Comparison of ENCODE assay signal across 35 cellular contexts in the genomic region with DNA sequence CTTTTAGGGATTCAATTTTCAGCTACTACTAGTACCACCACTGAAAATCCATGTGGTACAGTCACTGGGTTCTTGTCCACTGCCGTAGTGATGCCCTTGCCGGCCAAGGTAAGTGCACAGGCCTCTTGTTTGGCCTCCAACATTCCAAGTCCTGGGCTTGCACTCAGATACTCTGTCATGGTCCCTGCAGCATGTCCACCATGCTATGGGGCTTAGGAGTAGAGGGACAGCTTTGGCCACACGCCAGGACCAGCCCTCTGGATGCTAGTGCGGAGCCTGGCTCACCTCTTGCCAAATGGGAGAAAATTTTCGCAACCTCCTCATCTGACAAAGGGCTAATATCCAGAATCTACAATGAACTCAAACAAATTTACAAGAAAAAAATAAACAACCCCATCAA.
"Had no signal": no experiment of that assay in that cellular context is flagged by ENCODE, and none has a peak within 500 bp of the region (broad histone marks: within the 10 kb centered on the region; RNA-seq: fewer than 3 reads in every experiment).

No MANE protein-coding gene starts in this region.

- H3K36me3 ChIP-seq: MG63 had no signal

- H3K27me3 ChIP-seq: MG63 had no signal

- H3K4me3 ChIP-seq: MG63 had no signal

- H3K9me3 ChIP-seq: MG63 had no signal

- DNase-seq: Karpas-422, Kasumi-1, MG63, MM.1S, MV-4-11, NCI-H1048, NCI-H1092, NCI-H1092 treated with DMSO at 0.1 percent for 48 hours, NCI-H1105, NCI-H1417, NCI-H1417 treated with DMSO at 0.1 percent for 48 hours, NCI-H1436, NCI-H1436 treated with DMSO at 0.1 percent for 48 hours, NCI-H146, NCI-H1694, NCI-H1694 treated with DMSO at 0.1 percent for 48 hours, NCI-H187, NCI-H187 treated with DMSO at 0.1 percent for 48 hours, NCI-H1930, NCI-H2029, NCI-H2029 treated with DMSO at 0.1 percent for 48 hours, NCI-H2081, NCI-H2081 treated with DMSO at 0.1 percent for 48 hours, NCI-H2107, NCI-H2171, NCI-H2171 treated with DMSO at 0.1 percent for 48 hours, NCI-H2227 treated with DMSO at 0.1 percent for 48 hours, NCI-H226, NCI-H345, NCI-H446, NCI-H446 treated with DMSO at 0.1 percent for 48 hours, NCI-H510A, NCI-H510A treated with DMSO at 0.1 percent for 48 hours, NCI-H524, NCI-H524 treated with DMSO at 0.1 percent for 48 hours had no signal
